In the genomic region with DNA sequence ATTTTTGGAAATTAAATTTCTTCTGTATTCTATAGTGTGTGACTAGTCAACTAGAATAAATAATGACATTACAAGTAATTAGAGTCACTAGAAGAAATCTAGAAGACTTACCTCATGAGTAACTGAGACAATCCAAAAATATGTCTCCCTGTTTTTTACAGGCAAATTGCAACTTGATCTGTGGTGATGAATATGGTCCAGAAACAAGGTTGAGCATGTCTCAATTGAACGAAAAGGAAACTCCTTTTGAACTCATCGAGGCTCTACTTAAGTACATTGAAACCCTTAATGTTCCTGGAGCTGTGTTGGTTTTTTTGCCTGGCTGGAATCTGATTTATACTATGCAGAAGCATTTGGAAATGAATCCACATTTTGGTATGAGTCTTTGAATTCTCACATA, we compare ENCODE assay signal across 22 cellular contexts. TPM values are rescaled to one million over a fixed set of nuclear protein-coding genes. Genes with fewer than 3 reads are reported as not detected.
DNase-seq lines count a peak whose midpoint lies in the region; ATAC-seq and TF ChIP-seq lines count a peak whose summit lies in the region.
"Had no signal": no experiment of that assay in that cellular context is flagged by ENCODE, and none has a peak within 500 bp of the region (broad histone marks: within the 10 kb centered on the region; RNA-seq: fewer than 3 reads in every experiment).

No MANE protein-coding gene starts in this region.

- ATAC-seq in activated CD8-positive, alpha-beta T cell treated with anti-CD3 and anti-CD28 coated beads for 36 hours, result no peak
- no peak for ATAC-seq in activated CD8-positive, alpha-beta T cell treated with anti-CD3 and anti-CD28 coated beads, Interleukin-2, amount 10 ng/mL, durations not matched to agents 7 days and 5 days
- no peak for ATAC-seq in foreskin keratinocyte
- no peak for ATAC-seq in HG03139 (IDR thresholded peaks at IDR 0.05; ENCODE audit: unreplicated experiment)
- ATAC-seq: HCT116, Panc1 had no signal

- 33% methylated on average over 2 of the region's 2 CpGs for WGBS in mammary epithelial cell (ENCODE audit: low coverage, missing lambda C conversion rate)

- no peak for TF ChIP-seq POLR2A in breast epithelium (IDR thresholded peaks at IDR 0.05)

- H3K27me3 ChIP-seq in mammary epithelial cell (ENCODE audit: insufficient read depth, low read length) (no peaks in the 10 kb centered on the region), breast epithelium (no peaks in the 10 kb centered on the region), foreskin keratinocyte (no peaks in the 10 kb centered on the region)

- H2AFZ ChIP-seq in mammary epithelial cell (ENCODE audit: low read depth, low read length), result no peak overlapping the region

- dilution Hi-C loops in mammary epithelial cell (cut with HindIII; ENCODE audit: low sequenced_read_pairs), result no loop called here

- H3K4me1 Mint-ChIP-seq in activated CD8-positive, alpha-beta T cell treated with anti-CD3 and anti-CD28 coated beads for 36 hours (ENCODE audit: low read depth), result peaks cover 30% of the 10 kb centered on the region
- H3K4me1 Mint-ChIP-seq in activated CD8-positive, alpha-beta T cell treated with anti-CD3 and anti-CD28 coated beads, Interleukin-2, amount 10 ng/mL, durations not matched to agents 7 days and 5 days (ENCODE audit: low read depth), result peaks cover 2% of the 10 kb centered on the region
- H3K4me1 Mint-ChIP-seq: IgD-negative memory B cell had no signal

- H3K36me3 ChIP-seq in mammary epithelial cell (ENCODE audit: insufficient read depth, low read length), result peaks cover 75% of the 10 kb centered on the region
- peaks cover 6% of the 10 kb centered on the region for H3K36me3 ChIP-seq in breast epithelium

- H3K9me3 ChIP-seq in mammary epithelial cell (replicated peaks; ENCODE audit: insufficient read depth, low read length) (no peaks in the 10 kb centered on the region), breast epithelium (no peaks in the 10 kb centered on the region)

- no peaks in the 10 kb centered on the region for H4K20me1 ChIP-seq in mammary epithelial cell (ENCODE audit: insufficient read depth, low read length)

- no peak overlapping the region for H3K4me3 Mint-ChIP-seq in activated CD8-positive, alpha-beta T cell treated with anti-CD3 and anti-CD28 coated beads for 36 hours
- H3K4me3 Mint-ChIP-seq in activated CD8-positive, alpha-beta T cell treated with anti-CD3 and anti-CD28 coated beads, Interleukin-2, amount 10 ng/mL, durations not matched to agents 7 days and 5 days, result no peak overlapping the region
- H3K4me3 Mint-ChIP-seq: IgD-negative memory B cell had no signal

- POLR2A ChIA-PET in activated CD8-positive, alpha-beta T cell treated with anti-CD3 and anti-CD28 coated beads for 36 hours (lab: Charles Lee), result interaction anchor here (0.6 kb wide), 1 partner anchor 9 kb away, joined by 3 read pairs; no protein-coding TSS in a partner anchor
- POLR2A ChIA-PET in activated CD8-positive, alpha-beta T cell treated with anti-CD3 and anti-CD28 coated beads, Interleukin-2, amount 10 ng/mL, durations not matched to agents 7 days and 5 days (lab: Charles Lee), result no interaction called here

- no peaks in the 10 kb centered on the region for H3K27me3 Mint-ChIP-seq in activated CD8-positive, alpha-beta T cell treated with anti-CD3 and anti-CD28 coated beads for 36 hours
- H3K27me3 Mint-ChIP-seq in activated CD8-positive, alpha-beta T cell treated with anti-CD3 and anti-CD28 coated beads, Interleukin-2, amount 10 ng/mL, durations not matched to agents 7 days and 5 days (ENCODE audit: low read depth), result no peaks in the 10 kb centered on the region
- H3K27me3 Mint-ChIP-seq: IgD-negative memory B cell had no signal

- H3K4me1 ChIP-seq in mammary epithelial cell (ENCODE audit: insufficient read depth, low read length), result no peaks in the 10 kb centered on the region
- no peaks in the 10 kb centered on the region for H3K4me1 ChIP-seq in breast epithelium
- no peaks in the 10 kb centered on the region for H3K4me1 ChIP-seq in foreskin keratinocyte

- in situ Hi-C loops in mammary epithelial cell (cut with MboI; ENCODE audit: low sequenced_read_pairs in 2 of 2), result loop anchor here in 1 of 2 donors (10.0 kb wide), 1 partner anchor 349 kb away; no protein-coding TSS in a partner anchor

- no peaks in the 10 kb centered on the region for H3K9me3 Mint-ChIP-seq in activated CD8-positive, alpha-beta T cell treated with anti-CD3 and anti-CD28 coated beads for 36 hours
- no peaks in the 10 kb centered on the region for H3K9me3 Mint-ChIP-seq in activated CD8-positive, alpha-beta T cell treated with anti-CD3 and anti-CD28 coated beads, Interleukin-2, amount 10 ng/mL, durations not matched to agents 7 days and 5 days (ENCODE audit: insufficient read depth)
- H3K9me3 Mint-ChIP-seq: IgD-negative memory B cell had no signal

- H3K4me3 ChIP-seq in mammary epithelial cell (replicated peaks in 1 of 3; ENCODE audit: insufficient read depth in 1 of 3, low read depth in 2 of 3, low read length in 3 of 3), result no peak overlapping the region
- H3K4me3 ChIP-seq in breast epithelium, result no peak overlapping the region

- DNase-seq in activated CD8-positive, alpha-beta T cell treated with anti-CD3 and anti-CD28 coated beads for 36 hours, result no peak
- DNase-seq in activated CD8-positive, alpha-beta T cell treated with anti-CD3 and anti-CD28 coated beads, Interleukin-2, amount 10 ng/mL, durations not matched to agents 7 days and 5 days, result no peak
- peak; percentile 46 for DNase-seq in mammary epithelial cell
- DNase-seq in breast epithelium (ENCODE audit: low spot score in 2 of 2), result no peak
- DNase-seq in foreskin keratinocyte, result peak; percentile 38 to 73
- DNase-seq in NCI-H1417 (lab: John Stamatoyannopoulos, UW), result no peak
- DNase-seq: EL, GF-D8, GOT3, Karpas-422, MV-4-11, NCI-H1105 treated with DMSO at 0.1 percent for 48 hours, NCI-H1694, NCI-H2081, NCI-H2171 treated with DMSO at 0.1 percent for 48 hours, NCI-H524 treated with DMSO at 0.1 percent for 48 hours, NCI-H82 had no signal

- H3K9ac ChIP-seq in mammary epithelial cell (ENCODE audit: insufficient read depth, low read length), result no peak overlapping the region

- H3K27ac Mint-ChIP-seq in activated CD8-positive, alpha-beta T cell treated with anti-CD3 and anti-CD28 coated beads for 36 hours, result peak overlapping the region; percentile 9
- no peak overlapping the region for H3K27ac Mint-ChIP-seq in activated CD8-positive, alpha-beta T cell treated with anti-CD3 and anti-CD28 coated beads, Interleukin-2, amount 10 ng/mL, durations not matched to agents 7 days and 5 days

- H3K4me2 ChIP-seq in mammary epithelial cell (ENCODE audit: insufficient read depth, low read depth, low read length), result no peak overlapping the region

- BruUV-seq in mammary epithelial cell (replicated peaks; lab: Mats Ljungman, UMichigan), result no TSS peak

- peaks cover 33% of the 10 kb centered on the region for H3K79me2 ChIP-seq in mammary epithelial cell (ENCODE audit: insufficient read depth, low read length)

- no peak overlapping the region for H3K27ac ChIP-seq in mammary epithelial cell (ENCODE audit: insufficient read depth, low read depth, low read length)
- H3K27ac ChIP-seq in breast epithelium, result no peak overlapping the region
- H3K27ac ChIP-seq in foreskin keratinocyte, result no peak overlapping the region
- H3K27ac ChIP-seq: C4-2B had no signal

- no peak for TF ChIP-seq CTCF in activated CD8-positive, alpha-beta T cell treated with anti-CD3 and anti-CD28 coated beads for 36 hours (IDR thresholded peaks at IDR 0.05)
- no peak for TF ChIP-seq CTCF in mammary epithelial cell (conservative IDR thresholded peaks at IDR 0.05 in 1 of 2, IDR thresholded peaks at IDR 0.05 in 1 of 2; ENCODE audit: extremely low read depth in 1 of 2, insufficient read depth in 1 of 2, low read depth in 1 of 2, low read length in 2 of 2)
- TF ChIP-seq CTCF in breast epithelium (IDR thresholded peaks at IDR 0.05), result no peak
- TF ChIP-seq CTCF in foreskin keratinocyte (conservative IDR thresholded peaks at IDR 0.05), result no peak

- CTCF ChIA-PET in activated CD8-positive, alpha-beta T cell treated with anti-CD3 and anti-CD28 coated beads for 36 hours (lab: Charles Lee), result interaction anchor here (1.2 to 1.5 kb wide), 2 partner anchors 10 to 22 kb away, joined by 3 read pairs; no protein-coding TSS in a partner anchor
- CTCF ChIA-PET in activated CD8-positive, alpha-beta T cell treated with anti-CD3 and anti-CD28 coated beads, Interleukin-2, amount 10 ng/mL, durations not matched to agents 7 days and 5 days (lab: Charles Lee), result interaction anchor here (0.7 to 0.8 kb wide), 2 partner anchors 10 to 33 kb away, joined by 3 read pairs; no protein-coding TSS in a partner anchor
- CTCF ChIA-PET in mammary epithelial cell (lab: Charles Lee; ENCODE audit: low non-redundant PET), result no interaction called here

- peaks cover 86% of the 10 kb centered on the region for H3K36me3 Mint-ChIP-seq in activated CD8-positive, alpha-beta T cell treated with anti-CD3 and anti-CD28 coated beads for 36 hours (ENCODE audit: low read depth)
- peaks cover 90% of the 10 kb centered on the region for H3K36me3 Mint-ChIP-seq in activated CD8-positive, alpha-beta T cell treated with anti-CD3 and anti-CD28 coated beads, Interleukin-2, amount 10 ng/mL, durations not matched to agents 7 days and 5 days (ENCODE audit: low read depth)

- intact Hi-C loops in activated CD8-positive, alpha-beta T cell treated with anti-CD3 and anti-CD28 coated beads for 36 hours (cut with micrococcal nuclease), result no loop called here
- intact Hi-C loops in mammary epithelial cell (cut with micrococcal nuclease), result no loop called here
- intact Hi-C loops in breast epithelium (cut with DNase I; ENCODE audit: low total_unique reads), result no loop called here

RNA-seq across cellular contexts. Expression of gene DHX9, which starts 36.7 kb away (rescaled TPM):
- total RNA-seq in activated CD8-positive, alpha-beta T cell treated with anti-CD3 and anti-CD28 coated beads for 36 hours, result 100 to 1,000 TPM; 213 to 228 TPM
- total RNA-seq in activated CD8-positive, alpha-beta T cell treated with anti-CD3 and anti-CD28 coated beads, Interleukin-2, amount 10 ng/mL, durations not matched to agents 7 days and 5 days, result 100 to 1,000 TPM; 218 to 231 TPM
- total RNA-seq in mammary epithelial cell (100 to 1,000 TPM in 1 of 2 donors, 10 to 100 TPM in 1; 96.2 to 137 TPM), breast epithelium (100 to 1,000 TPM in 2 of 3 donors, 10 to 100 TPM in 1; 89.3 to 173 (median 134) TPM), foreskin keratinocyte (172 and 196 TPM in 2 replicates)
- polyA plus RNA-seq in mammary epithelial cell (136 TPM), foreskin keratinocyte (113 and 136 TPM in 2 replicates)
- 204 TPM for polyA minus RNA-seq in mammary epithelial cell

Comparison
In these comparisons a context has a peak if more than half of its experiments do, and no peak if none do; other contexts are left out.
1. DNase-seq: peak in mammary epithelial cell (single experiment) and foreskin keratinocyte (2 of 2); none in activated CD8-positive, alpha-beta T cell treated with anti-CD3 and anti-CD28 coated beads for 36 hours (single experiment), activated CD8-positive, alpha-beta T cell treated with anti-CD3 and anti-CD28 coated beads, Interleukin-2, amount 10 ng/mL, durations not matched to agents 7 days and 5 days (single experiment), breast epithelium (0 of 2) and NCI-H1417 (0 of 3).